ENCODE assay signal across 1 cellular context in the genomic region with DNA sequence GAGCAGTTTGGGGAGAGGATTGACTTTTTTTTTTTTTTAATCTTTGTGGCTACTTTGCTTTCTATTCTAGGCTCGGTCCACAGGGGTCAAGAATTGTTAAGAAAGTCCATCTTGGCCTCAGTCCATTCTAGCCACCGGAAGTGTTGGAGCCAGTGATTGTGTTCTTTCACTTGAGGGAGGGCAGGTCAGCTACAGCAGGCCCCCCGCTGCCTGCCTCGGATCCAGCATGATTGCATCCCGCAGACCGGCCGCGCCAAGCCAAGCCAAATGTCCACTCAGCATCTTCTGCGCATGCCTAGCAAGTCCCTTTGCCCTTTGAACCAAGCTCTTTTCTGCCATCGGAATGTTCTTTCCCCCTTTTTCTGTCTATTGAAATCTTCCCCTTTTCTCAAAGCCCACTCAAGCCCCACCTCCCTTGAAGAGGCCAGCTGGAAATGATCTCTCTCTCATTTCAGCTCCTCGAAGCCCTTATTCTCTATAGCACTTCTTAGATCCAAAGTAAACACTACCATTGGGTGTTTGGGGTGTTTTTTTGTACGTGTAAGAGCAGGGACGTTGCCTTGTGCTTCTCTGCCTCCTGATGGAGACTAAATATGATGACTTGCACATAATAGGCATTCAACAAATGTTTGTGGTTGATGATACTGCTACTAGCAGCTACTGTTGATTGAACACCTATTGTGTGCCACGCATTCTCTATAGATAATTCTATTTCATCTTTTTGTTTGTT.
TF ChIP-seq lines count a peak whose summit lies in the region.

No MANE protein-coding gene starts in this region.

TF ChIP-seq in HepG2, 621 proteins besides CTCF, POLR2A, EP300 and RAD21 (continued from another document):
- TF ChIP-seq ZNF740 (CRISPR knock-in tag; IDR thresholded peaks at IDR 0.05) (no peak), MAFK (conservative IDR thresholded peaks at IDR 0.05 in 1 of 2, IDR thresholded peaks at IDR 0.05 in 1 of 2; ENCODE audit: low read length in 2 of 2) (peak; percentile 10 to 37; a peak in 2 of 4 replicates), CBFB (CRISPR knock-in tag; IDR thresholded peaks at IDR 0.05) (no peak)
TF ChIP-seq in HepG2: peak in this region for 1.
